Comparison of ENCODE assay signal across 8 cellular contexts in the genomic region with DNA sequence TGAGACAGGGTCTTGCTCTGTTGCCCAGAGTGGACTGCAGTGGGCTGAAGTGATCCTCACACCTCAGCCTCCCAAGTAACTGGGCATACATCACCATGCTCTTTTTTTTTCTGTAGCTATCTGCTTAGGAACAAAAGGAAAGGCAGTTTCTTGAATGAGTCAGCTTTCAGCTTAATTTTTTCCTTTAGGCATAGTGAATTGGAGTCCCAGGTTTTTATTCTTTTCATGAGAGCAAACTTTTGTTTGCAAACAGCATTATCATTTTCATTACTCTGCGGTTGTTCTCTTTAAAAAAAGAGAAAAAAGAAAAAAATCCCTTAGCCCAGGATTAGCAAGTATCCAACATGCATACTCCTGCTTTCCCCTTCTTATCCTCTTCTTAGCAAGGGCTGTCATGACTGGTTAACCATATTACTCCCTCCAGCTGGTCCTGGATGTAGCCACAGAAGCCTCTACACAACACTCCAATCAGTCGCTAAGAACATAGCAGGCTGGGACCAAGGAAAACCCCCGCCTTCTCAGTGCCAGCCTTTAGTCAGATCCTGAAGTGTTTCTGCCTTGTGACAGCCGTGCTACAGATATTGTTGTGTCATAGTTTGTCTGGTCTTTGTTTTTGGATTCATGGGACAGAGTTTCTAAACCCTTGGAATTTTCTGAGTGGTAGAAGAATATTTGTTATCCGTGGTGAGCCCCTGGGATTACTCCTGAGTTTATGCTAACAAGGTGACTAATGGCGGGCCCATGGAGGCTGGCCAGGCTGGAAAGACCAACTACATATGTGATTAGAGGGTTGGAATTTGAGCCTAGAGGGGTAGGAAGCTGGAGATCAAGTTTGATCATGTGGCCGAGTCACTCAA.
DNase-seq lines count a peak whose midpoint lies in the region; ATAC-seq and TF ChIP-seq lines count a peak whose summit lies in the region.

No MANE protein-coding gene starts in this region.

- ATAC-seq in GM21528 (IDR thresholded peaks at IDR 0.05; ENCODE audit: low FRiP score, unreplicated experiment) (no peak), HG03135 (IDR thresholded peaks at IDR 0.05; ENCODE audit: unreplicated experiment) (no peak), HG02970 (IDR thresholded peaks at IDR 0.05; ENCODE audit: low FRiP score, unreplicated experiment) (no peak)

- DNase-seq in DMS 273 treated with DMSO at 0.1 percent for 48 hours (lab: John Stamatoyannopoulos, UW) (peak; percentile 34), SK-N-MC (ENCODE audit: low read depth, low spot score) (no peak), fibroblast of peridontal ligament (ENCODE audit: extremely low read depth) (peak; percentile 66), retinal pigment epithelial cell (ENCODE audit: low read depth) (peak; percentile 73)
- DNase-seq in stimulated activated CD4-positive, alpha-beta T cell treated with anti-CD3 and anti-CD28 coated beads, Interleukin-12 subunit alpha, Interleukin-12 subunit beta, amount 100 ng/mL, for 4 hours = no peak

- no peaks in the 10 kb centered on the region for H3K36me3 ChIP-seq in SK-N-MC (ENCODE audit: insufficient read depth, low read length)

- no peak for TF ChIP-seq CTCF in retinal pigment epithelial cell (conservative IDR thresholded peaks at IDR 0.05; ENCODE audit: low read depth, low read length)

- no peak overlapping the region for H3K9ac ChIP-seq in SK-N-MC (ENCODE audit: insufficient read length)

- peak overlapping the region; percentile 58; the same call in 1 of the 2 replicates for H3K27ac ChIP-seq in SK-N-MC

- H3K4me3 ChIP-seq in SK-N-MC (no peak overlapping the region), retinal pigment epithelial cell (ENCODE audit: low read length) (no peak overlapping the region)

- no peaks in the 10 kb centered on the region for H3K9me3 ChIP-seq in SK-N-MC (ENCODE audit: low read depth, low read length)

Comparison
In these comparisons a context has a peak if more than half of its experiments do, and no peak if none do; other contexts are left out.
1. DNase-seq: peak in DMS 273 treated with DMSO at 0.1 percent for 48 hours (single experiment), fibroblast of peridontal ligament (single experiment) and retinal pigment epithelial cell (single experiment); none in SK-N-MC (single experiment) and stimulated activated CD4-positive, alpha-beta T cell treated with anti-CD3 and anti-CD28 coated beads, Interleukin-12 subunit alpha, Interleukin-12 subunit beta, amount 100 ng/mL, for 4 hours (single experiment).